Comparison of ENCODE assay signal across 17 cellular contexts in genomic region chr5:181114284-181114843, GRCh38. TPM values are rescaled to one million over a fixed set of nuclear protein-coding genes. Genes with fewer than 3 reads are reported as not detected.
DNase-seq lines count a peak whose midpoint lies in the region; ATAC-seq, FAIRE-seq and TF ChIP-seq lines count a peak whose summit lies in the region.
"Had no signal": no experiment of that assay in that cellular context is flagged by ENCODE, and none has a peak within 500 bp of the region (broad histone marks: within the 10 kb centered on the region; RNA-seq: fewer than 3 reads in every experiment).

No MANE protein-coding gene starts in this region.

- H2AFZ ChIP-seq in astrocyte (ENCODE audit: low read depth, low read length): peak overlapping the region; percentile 13

- no peaks in the 10 kb centered on the region for H3K36me3 ChIP-seq in astrocyte (ENCODE audit: insufficient read depth, low read length)

- H3K4me2 ChIP-seq in astrocyte (ENCODE audit: low read length): peak overlapping the region; percentile 61

- intact Hi-C loops in posterior vena cava (cut with DNase I): no loop called here

- H4K20me1 ChIP-seq in astrocyte (ENCODE audit: insufficient read depth, low read length): no peaks in the 10 kb centered on the region

- no peak overlapping the region for H3K27ac Mint-ChIP-seq in activated T-cell treated with anti-CD3 and anti-CD28 coated beads, Interleukin-2, amount 50 U/mL, for 72 hours
- H3K27ac Mint-ChIP-seq in astrocyte (ENCODE audit: unreplicated experiment) (no peak overlapping the region), type B pancreatic cell (no peak overlapping the region)
- H3K27ac Mint-ChIP-seq: activated B cell treated with CpG ODN at 0.5 μM for 24 hours, progenitor cell of endocrine pancreas had no signal

- peaks cover 12% of the 10 kb centered on the region for H3K4me1 Mint-ChIP-seq in activated T-cell treated with anti-CD3 and anti-CD28 coated beads, Interleukin-2, amount 50 U/mL, for 72 hours (ENCODE audit: low read depth)
- no peaks in the 10 kb centered on the region for H3K4me1 Mint-ChIP-seq in astrocyte (ENCODE audit: low read depth, unreplicated experiment)
- no peaks in the 10 kb centered on the region for H3K4me1 Mint-ChIP-seq in type B pancreatic cell (ENCODE audit: unreplicated experiment)
- H3K4me1 Mint-ChIP-seq: activated B cell treated with CpG ODN at 0.5 μM for 24 hours had no signal

- no peaks in the 10 kb centered on the region for H3K79me2 ChIP-seq in astrocyte (ENCODE audit: insufficient read depth, low read length)

- no peaks in the 10 kb centered on the region for H3K4me1 ChIP-seq in astrocyte (ENCODE audit: insufficient read depth, low read length)

- H3K9ac ChIP-seq in astrocyte (ENCODE audit: low read length): no peak overlapping the region

- DNase-seq in activated T-cell treated with anti-CD3 and anti-CD28 coated beads, Interleukin-2, amount 50 U/mL, for 72 hours: no peak
- DNase-seq in activated T-cell treated with anti-CD3 and anti-CD28 coated beads for 4 hours: no peak
- no peak for DNase-seq in astrocyte (ENCODE audit: low read depth)
- DNase-seq in type B pancreatic cell (ENCODE audit: extremely low spot score, unreplicated experiment): no peak
- DNase-seq in epidermal melanocyte (ENCODE audit: insufficient read length, low spot score): no peak
- no peak for DNase-seq in posterior vena cava (ENCODE audit: low spot score)
- DNase-seq: activated B cell treated with CpG ODN at 0.5 μM for 24 hours; MM.1S; mucosa of descending colon; NCI-H2081 treated with DMSO at 0.1 percent for 48 hours; stimulated activated CD4-positive, alpha-beta T cell treated with anti-CD3 and anti-CD28 coated beads, Interleukin-12 subunit alpha, Interleukin-12 subunit beta, amount 100 ng/mL, for 4 hours had no signal

- no peak for FAIRE-seq in astrocyte (lab: Jason Lieb, UNC)
- FAIRE-seq: D721Med had no signal

- H3K27me3 Mint-ChIP-seq in activated T-cell treated with anti-CD3 and anti-CD28 coated beads, Interleukin-2, amount 50 U/mL, for 72 hours (ENCODE audit: low read depth): peaks cover 89% of the 10 kb centered on the region
- peaks cover 77% of the 10 kb centered on the region for H3K27me3 Mint-ChIP-seq in astrocyte (ENCODE audit: low read depth, unreplicated experiment)
- H3K27me3 Mint-ChIP-seq in type B pancreatic cell: peaks cover 96% of the 10 kb centered on the region

- peaks cover 9% of the 10 kb centered on the region for H3K27me3 ChIP-seq in astrocyte (ENCODE audit: insufficient read depth, low read length)

- peaks cover 0 to 3% of the 10 kb centered on the region in 2 donors for H3K9me3 Mint-ChIP-seq in activated T-cell treated with anti-CD3 and anti-CD28 coated beads, Interleukin-2, amount 50 U/mL, for 72 hours
- H3K9me3 Mint-ChIP-seq in astrocyte (ENCODE audit: unreplicated experiment): peaks cover 22% of the 10 kb centered on the region
- H3K9me3 Mint-ChIP-seq in type B pancreatic cell: no peaks in the 10 kb centered on the region
- H3K9me3 Mint-ChIP-seq: activated B cell treated with CpG ODN at 0.5 μM for 24 hours had no signal

- H3K36me3 Mint-ChIP-seq in activated T-cell treated with anti-CD3 and anti-CD28 coated beads, Interleukin-2, amount 50 U/mL, for 72 hours (ENCODE audit: insufficient read depth in 2 of 2): peaks cover 2 to 5% of the 10 kb centered on the region in 2 donors
- no peaks in the 10 kb centered on the region for H3K36me3 Mint-ChIP-seq in astrocyte (ENCODE audit: low read depth, unreplicated experiment)
- H3K36me3 Mint-ChIP-seq in type B pancreatic cell: no peaks in the 10 kb centered on the region

- H3K9me3 ChIP-seq in astrocyte (ENCODE audit: insufficient read depth, low read depth, low read length) (no peaks in the 10 kb centered on the region), iPS-18c (ENCODE audit: control insufficient read depth, insufficient read depth, low read length) (no peaks in the 10 kb centered on the region)
- H3K9me3 ChIP-seq: mucosa of descending colon had no signal

- H3K27ac ChIP-seq in astrocyte (ENCODE audit: low read depth, low read length): no peak overlapping the region

- H3K4me3 Mint-ChIP-seq in activated T-cell treated with anti-CD3 and anti-CD28 coated beads, Interleukin-2, amount 50 U/mL, for 72 hours: peak overlapping the region; percentile 56 to 73
- H3K4me3 Mint-ChIP-seq in astrocyte (ENCODE audit: unreplicated experiment) (no peak overlapping the region), type B pancreatic cell (peak overlapping the region; percentile 52)
- H3K4me3 Mint-ChIP-seq: activated B cell treated with CpG ODN at 0.5 μM for 24 hours had no signal

- H3K4me3 ChIP-seq in astrocyte (ENCODE audit: insufficient read depth, low read depth, low read length) (peak overlapping the region; percentile 29), iPS-18c (ENCODE audit: insufficient read depth, low read depth, low read length) (peak overlapping the region; percentile 40; the same call in 1 of the 2 replicates)
- H3K4me3 ChIP-seq: mucosa of descending colon had no signal

- no peak for ATAC-seq in activated T-cell treated with anti-CD3 and anti-CD28 coated beads, Interleukin-2, amount 50 U/mL, for 72 hours (replicated peaks in 1 of 2)
- no peak for ATAC-seq in HG02610 (IDR thresholded peaks at IDR 0.05; ENCODE audit: unreplicated experiment)
- ATAC-seq: mucosa of descending colon had no signal

- no peak for TF ChIP-seq CTCF in astrocyte (IDR thresholded peaks at IDR 0.05; ENCODE audit: insufficient read depth, low read depth, low read length)
- TF ChIP-seq CTCF in type B pancreatic cell (conservative IDR thresholded peaks at IDR 0.05): no peak

RNA-seq across cellular contexts. Expression of gene OR2V1, which starts 16.6 kb away (rescaled TPM):
- total RNA-seq in activated T-cell treated with anti-CD3 and anti-CD28 coated beads, Interleukin-2, amount 50 U/mL, for 72 hours: not detected
- total RNA-seq in astrocyte: not detected in 2 replicates
- total RNA-seq in type B pancreatic cell (ENCODE audit: low replicate concordance): not detected in 2 replicates
- total RNA-seq in posterior vena cava: not detected
- total RNA-seq: activated B cell treated with CpG ODN at 0.5 μM for 24 hours, mucosa of descending colon, progenitor cell of endocrine pancreas, RPMI7951, subcutaneous adipose tissue had no signal

RNA-seq across cellular contexts. Expression of gene OR2V2, which starts 33.0 kb away (rescaled TPM):
- not detected for total RNA-seq in activated T-cell treated with anti-CD3 and anti-CD28 coated beads, Interleukin-2, amount 50 U/mL, for 72 hours
- not detected in 2 replicates for total RNA-seq in astrocyte
- total RNA-seq in type B pancreatic cell (ENCODE audit: low replicate concordance): not detected in 2 replicates
- total RNA-seq in posterior vena cava: not detected
- total RNA-seq: activated B cell treated with CpG ODN at 0.5 μM for 24 hours, mucosa of descending colon, progenitor cell of endocrine pancreas, RPMI7951, subcutaneous adipose tissue had no signal
